In genomic region chr10:75955953-75956352, GRCh38 we compare ENCODE assay signal across 16 cellular contexts.
"Had no signal": no experiment of that assay in that cellular context is flagged by ENCODE, and none has a peak within 500 bp of the region (broad histone marks: within the 10 kb centered on the region; RNA-seq: fewer than 3 reads in every experiment).

No MANE protein-coding gene starts in this region.

- H3K27me3 Mint-ChIP-seq: activated CD4-positive, alpha-beta memory T cell treated with anti-CD3 and anti-CD28 coated beads, Interleukin-2, amount 10 ng/mL, durations not matched to agents 7 days and 5 days; naive B cell had no signal

- H3K27me3 ChIP-seq: breast epithelium had no signal

- H3K36me3 Mint-ChIP-seq: naive B cell had no signal

- DNase-seq: activated CD4-positive, alpha-beta memory T cell treated with anti-CD3 and anti-CD28 coated beads, Interleukin-2, amount 10 ng/mL, durations not matched to agents 7 days and 5 days; activated CD4-positive, alpha-beta T cell treated with anti-CD3 and anti-CD28 coated beads for 36 hours; activated CD8-positive, alpha-beta memory T cell treated with anti-CD3 and anti-CD28 coated beads, Interleukin-2, amount 50 U/mL, for 4 hours; activated naive CD4-positive, alpha-beta T cell; aorta; endodermal cell; erythroblast; hippocampal formation; lower lobe of right lung; naive B cell; psoas muscle; stimulated activated CD4-positive, alpha-beta T cell treated with anti-CD3 and anti-CD28 coated beads, Interleukin-2, amount 100 ng/mL, for 48 hours; stimulated activated naive CD4-positive, alpha-beta T cell treated with Interleukin-2 at 50 U/mL for 16 hours; T-helper 9 cell had no signal

- H3K27ac Mint-ChIP-seq: activated CD4-positive, alpha-beta memory T cell treated with anti-CD3 and anti-CD28 coated beads, Interleukin-2, amount 10 ng/mL, durations not matched to agents 7 days and 5 days; activated CD4-positive, alpha-beta T cell treated with anti-CD3 and anti-CD28 coated beads for 36 hours; endodermal cell had no signal

- H3K4me1 Mint-ChIP-seq: activated CD4-positive, alpha-beta memory T cell treated with anti-CD3 and anti-CD28 coated beads, Interleukin-2, amount 10 ng/mL, durations not matched to agents 7 days and 5 days; activated CD4-positive, alpha-beta T cell treated with anti-CD3 and anti-CD28 coated beads for 36 hours; endodermal cell; naive B cell had no signal

- H3K4me3 ChIP-seq: breast epithelium, lower lobe of right lung, psoas muscle had no signal

- H3K27ac ChIP-seq: breast epithelium, lower lobe of right lung, psoas muscle, VCaP had no signal

- H3K9me3 Mint-ChIP-seq: activated CD4-positive, alpha-beta memory T cell treated with anti-CD3 and anti-CD28 coated beads, Interleukin-2, amount 10 ng/mL, durations not matched to agents 7 days and 5 days; endodermal cell had no signal

- ATAC-seq: activated CD4-positive, alpha-beta T cell treated with anti-CD3 and anti-CD28 coated beads for 36 hours had no signal

- H3K4me3 Mint-ChIP-seq: activated CD4-positive, alpha-beta memory T cell treated with anti-CD3 and anti-CD28 coated beads, Interleukin-2, amount 10 ng/mL, durations not matched to agents 7 days and 5 days; activated CD4-positive, alpha-beta T cell treated with anti-CD3 and anti-CD28 coated beads for 36 hours; endodermal cell; naive B cell had no signal
